In genomic region chr5:156475182-156475830, GRCh38 we compare ENCODE assay signal across 16 cellular contexts.
A peak's percentile ranks its signal among the peaks of the same experiment; 100 is the strongest.
DNase-seq lines count a peak whose midpoint lies in the region; ATAC-seq, FAIRE-seq and TF ChIP-seq lines count a peak whose summit lies in the region.
"Had no signal": no experiment of that assay in that cellular context is flagged by ENCODE, and none has a peak within 500 bp of the region (broad histone marks: within the 10 kb centered on the region; RNA-seq: fewer than 3 reads in every experiment).

No MANE protein-coding gene starts in this region.

- H3K9me3 ChIP-seq in AG04450 (ENCODE audit: control insufficient read depth, insufficient read depth, low read length) (peaks cover 2% of the 10 kb centered on the region; the same call in 1 of the 2 replicates), astrocyte (ENCODE audit: insufficient read depth, low read depth, low read length) (no peaks in the 10 kb centered on the region), right cardiac atrium (ENCODE audit: control insufficient read depth, low read length) (no peaks in the 10 kb centered on the region)
- H3K9me3 ChIP-seq: pancreas, SK-N-SH had no signal

- peak overlapping the region; percentile 92 for H3K27ac Mint-ChIP-seq in astrocyte (ENCODE audit: unreplicated experiment)
- H3K27ac Mint-ChIP-seq: activated CD4-positive, alpha-beta memory T cell treated with anti-CD3 and anti-CD28 coated beads, Interleukin-2, amount 10 ng/mL, durations not matched to agents 7 days and 5 days had no signal

- intact Hi-C loops in right cardiac atrium (cut with DNase I): no loop called here

- H3K4me2 ChIP-seq in astrocyte (ENCODE audit: low read length): peak overlapping the region; percentile 78
- H3K4me2 ChIP-seq: SK-N-SH had no signal

- H3K9ac ChIP-seq in astrocyte (ENCODE audit: low read length): peak overlapping the region; percentile 57
- H3K9ac ChIP-seq: SK-N-SH had no signal

- H3K4me1 ChIP-seq in astrocyte (ENCODE audit: insufficient read depth, low read length) (peaks cover 34% of the 10 kb centered on the region), right cardiac atrium (ENCODE audit: control insufficient read depth, insufficient read depth, low read length) (peaks cover 14% of the 10 kb centered on the region)
- H3K4me1 ChIP-seq: pancreas had no signal

- CTCF ChIA-PET in AG04450 (lab: Charles Lee): interaction anchor here (1.4 kb wide), 1 partner anchor 40 kb away, joined by 5 read pairs; no protein-coding TSS in a partner anchor

- ATAC-seq in right cardiac atrium: peak in 1 of 2 donors; percentile 6

- H3K9me3 Mint-ChIP-seq in astrocyte (ENCODE audit: unreplicated experiment): no peaks in the 10 kb centered on the region
- H3K9me3 Mint-ChIP-seq: activated CD4-positive, alpha-beta memory T cell treated with anti-CD3 and anti-CD28 coated beads, Interleukin-2, amount 10 ng/mL, durations not matched to agents 7 days and 5 days had no signal

- H3K27me3 ChIP-seq in AG04450 (ENCODE audit: control insufficient read depth, insufficient read depth, low read length) (no peaks in the 10 kb centered on the region), astrocyte (ENCODE audit: insufficient read depth, low read length) (no peaks in the 10 kb centered on the region), right cardiac atrium (ENCODE audit: control insufficient read depth, insufficient read depth) (no peaks in the 10 kb centered on the region)
- H3K27me3 ChIP-seq: pancreas had no signal

- POLR2A ChIA-PET in AG04450 (lab: Yijun Ruan, JAX): interaction anchor here (0.6 kb wide), 1 partner anchor 148 kb away, joined by 3 read pairs; no protein-coding TSS in a partner anchor

- 45% methylated on average over 3 of the region's 3 CpGs for WGBS in right cardiac atrium

- H3K4me3 Mint-ChIP-seq in astrocyte (ENCODE audit: unreplicated experiment): peak overlapping the region; percentile 17
- H3K4me3 Mint-ChIP-seq: activated CD4-positive, alpha-beta memory T cell treated with anti-CD3 and anti-CD28 coated beads, Interleukin-2, amount 10 ng/mL, durations not matched to agents 7 days and 5 days had no signal

- H2AFZ ChIP-seq in astrocyte (ENCODE audit: low read depth, low read length): no peak overlapping the region

- H3K79me2 ChIP-seq in astrocyte (ENCODE audit: insufficient read depth, low read length): no peaks in the 10 kb centered on the region

- H3K4me3 ChIP-seq in AG04450 (ENCODE audit: low read depth, low read length): no peak overlapping the region
- H3K4me3 ChIP-seq in astrocyte (ENCODE audit: insufficient read depth, low read depth, low read length): no peak overlapping the region
- no peak overlapping the region for H3K4me3 ChIP-seq in right cardiac atrium (ENCODE audit: low read length)
- H3K4me3 ChIP-seq: pancreas had no signal

- no peaks in the 10 kb centered on the region for H4K20me1 ChIP-seq in astrocyte (ENCODE audit: insufficient read depth, low read length)

- no peaks in the 10 kb centered on the region for H3K36me3 Mint-ChIP-seq in astrocyte (ENCODE audit: low read depth, unreplicated experiment)

- peak overlapping the region; percentile 40 for H3K27ac ChIP-seq in AG04450 (ENCODE audit: low read depth, low read length)
- peak overlapping the region; percentile 71 for H3K27ac ChIP-seq in astrocyte (ENCODE audit: low read depth, low read length)
- H3K27ac ChIP-seq in right cardiac atrium (ENCODE audit: low read length): peak overlapping the region; percentile 92
- H3K27ac ChIP-seq: pancreas had no signal

- peaks cover 58% of the 10 kb centered on the region for H3K4me1 Mint-ChIP-seq in astrocyte (ENCODE audit: low read depth, unreplicated experiment)
- H3K4me1 Mint-ChIP-seq: activated CD4-positive, alpha-beta memory T cell treated with anti-CD3 and anti-CD28 coated beads, Interleukin-2, amount 10 ng/mL, durations not matched to agents 7 days and 5 days had no signal

- no peak for TF ChIP-seq CTCF in AG04450 (IDR thresholded peaks at IDR 0.05; ENCODE audit: low read depth, low read length)
- no peak for TF ChIP-seq CTCF in astrocyte (IDR thresholded peaks at IDR 0.05; ENCODE audit: insufficient read depth, low read depth, low read length)

- FAIRE-seq in astrocyte (lab: Jason Lieb, UNC): no peak
- FAIRE-seq in RCC 7860 (lab: Jason Lieb, UNC): no peak
- FAIRE-seq: G401.6, pancreas had no signal

- DNase-seq in AG04450 (ENCODE audit: low read depth, low spot score): no peak
- DNase-seq in astrocyte (ENCODE audit: low read depth): no peak
- DNase-seq in right cardiac atrium: no peak
- DNase-seq in pons (ENCODE audit: low spot score): peak; percentile 29
- no peak for DNase-seq in midbrain (lab: John Stamatoyannopoulos, UW)
- DNase-seq in NCI-H510A treated with DMSO at 0.1 percent for 48 hours (lab: John Stamatoyannopoulos, UW): no peak
- no peak for DNase-seq in RCC 7860 (ENCODE audit: low spot score)
- DNase-seq in stimulated activated CD4-positive, alpha-beta T cell treated with anti-CD3 and anti-CD28 coated beads, Interleukin-12 subunit alpha, Interleukin-12 subunit beta, amount 100 ng/mL, for 4 hours: no peak
- DNase-seq: activated CD4-positive, alpha-beta memory T cell treated with anti-CD3 and anti-CD28 coated beads, Interleukin-2, amount 10 ng/mL, durations not matched to agents 7 days and 5 days; KG1; NCI-H1417; NCI-H345; pancreas; SK-N-SH; trophoblast cell had no signal

- H3K27me3 Mint-ChIP-seq in astrocyte (ENCODE audit: low read depth, unreplicated experiment): no peaks in the 10 kb centered on the region

- H3K36me3 ChIP-seq in astrocyte (ENCODE audit: insufficient read depth, low read length): no peaks in the 10 kb centered on the region
- H3K36me3 ChIP-seq: pancreas had no signal

Comparison
In these comparisons a context has a peak if more than half of its experiments do, and no peak if none do; other contexts are left out.
1. H3K27ac ChIP-seq: peak in every context shown above with its lines; median percentile 92 in right cardiac atrium; 71 in astrocyte; 40 in AG04450.